ENCODE assay signal across 1 cellular context in the genomic region with DNA sequence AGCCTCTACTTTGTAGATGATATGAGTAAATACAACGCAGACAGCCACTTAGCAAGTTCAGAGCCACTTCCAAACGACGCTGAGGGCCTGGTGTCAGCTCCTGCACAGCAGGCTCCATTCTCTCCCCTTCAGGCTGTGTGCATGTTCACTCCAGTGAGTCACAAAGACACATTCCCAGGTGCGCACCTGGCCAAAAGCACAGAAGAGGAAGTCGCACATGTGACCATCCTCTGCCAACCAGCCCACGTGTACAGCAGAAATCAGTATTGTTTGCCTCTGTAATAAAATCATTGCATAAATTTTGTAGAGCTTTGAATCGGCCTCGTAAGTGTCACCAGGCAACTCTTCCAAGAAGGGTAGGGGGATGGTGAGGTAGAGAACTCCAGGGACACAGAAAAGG.
TF ChIP-seq lines count a peak whose summit lies in the region.

No MANE protein-coding gene starts in this region.

TF ChIP-seq in GM12891, 5 proteins besides CTCF, POLR2A, EP300 and RAD21:
- TF ChIP-seq SPI1 (IDR thresholded peaks at IDR 0.05; ENCODE audit: low read depth, low read length), result 0 out of 2 replicates have a peak, but pooled peaks have one; percentile 15
- TF ChIP-seq POLR2AphosphoS5 (IDR thresholded peaks at IDR 0.05; ENCODE audit: low read depth, low read length), result no peak
